ENCODE assay signal across 2 cellular contexts in the genomic region with DNA sequence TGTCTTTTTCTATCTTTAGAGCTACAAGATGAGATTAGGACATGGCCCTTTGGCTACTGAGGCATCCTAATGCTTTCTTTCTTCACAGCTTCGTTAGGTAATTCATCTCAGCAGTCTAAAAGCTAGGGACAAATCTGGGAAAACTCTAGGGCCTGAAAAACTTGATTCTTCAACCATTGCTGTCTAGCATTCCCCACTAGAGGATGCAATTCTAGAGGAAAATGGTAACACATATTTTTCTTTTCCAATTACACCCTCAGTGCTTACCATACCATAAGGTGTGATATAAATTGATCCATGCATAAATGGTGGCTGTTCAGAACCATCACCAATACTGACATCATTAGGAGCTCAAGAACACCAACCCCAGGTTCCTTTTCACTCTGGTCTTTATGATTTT.
TF ChIP-seq lines count a peak whose summit lies in the region.

No MANE protein-coding gene starts in this region.

TF ChIP-seq in WTC11, 78 proteins besides CTCF, POLR2A, EP300 and RAD21:
- no peak for TF ChIP-seq PRRX2 (CRISPR knock-in tag; IDR thresholded peaks at IDR 0.05)
- TF ChIP-seq TP53 (CRISPR knock-in tag; IDR thresholded peaks at IDR 0.05), result no peak
- TF ChIP-seq ZNF317 (CRISPR knock-in tag; IDR thresholded peaks at IDR 0.05; ENCODE audit: borderline replicate concordance, low read depth), result no peak
- TF ChIP-seq, protein P1, sequence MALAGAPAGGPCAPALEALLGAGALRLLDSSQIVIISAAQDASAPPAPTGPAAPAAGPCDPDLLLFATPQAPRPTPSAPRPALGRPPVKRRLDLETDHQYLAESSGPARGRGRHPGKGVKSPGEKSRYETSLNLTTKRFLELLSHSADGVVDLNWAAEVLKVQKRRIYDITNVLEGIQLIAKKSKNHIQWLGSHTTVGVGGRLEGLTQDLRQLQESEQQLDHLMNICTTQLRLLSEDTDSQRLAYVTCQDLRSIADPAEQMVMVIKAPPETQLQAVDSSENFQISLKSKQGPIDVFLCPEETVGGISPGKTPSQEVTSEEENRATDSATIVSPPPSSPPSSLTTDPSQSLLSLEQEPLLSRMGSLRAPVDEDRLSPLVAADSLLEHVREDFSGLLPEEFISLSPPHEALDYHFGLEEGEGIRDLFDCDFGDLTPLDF (CRISPR knock-in tag; IDR thresholded peaks at IDR 0.05), result no peak
- TF ChIP-seq, protein P2, sequence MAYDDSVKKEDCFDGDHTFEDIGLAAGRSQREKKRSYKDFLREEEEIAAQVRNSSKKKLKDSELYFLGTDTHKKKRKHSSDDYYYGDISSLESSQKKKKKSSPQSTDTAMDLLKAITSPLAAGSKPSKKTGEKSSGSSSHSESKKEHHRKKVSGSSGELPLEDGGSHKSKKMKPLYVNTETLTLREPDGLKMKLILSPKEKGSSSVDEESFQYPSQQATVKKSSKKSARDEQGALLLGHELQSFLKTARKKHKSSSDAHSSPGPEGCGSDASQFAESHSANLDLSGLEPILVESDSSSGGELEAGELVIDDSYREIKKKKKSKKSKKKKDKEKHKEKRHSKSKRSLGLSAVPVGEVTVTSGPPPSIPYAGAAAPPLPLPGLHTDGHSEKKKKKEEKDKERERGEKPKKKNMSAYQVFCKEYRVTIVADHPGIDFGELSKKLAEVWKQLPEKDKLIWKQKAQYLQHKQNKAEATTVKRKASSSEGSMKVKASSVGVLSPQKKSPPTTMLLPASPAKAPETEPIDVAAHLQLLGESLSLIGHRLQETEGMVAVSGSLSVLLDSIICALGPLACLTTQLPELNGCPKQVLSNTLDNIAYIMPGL (CRISPR knock-in tag; IDR thresholded peaks at IDR 0.05), result no peak
- TF ChIP-seq NR3C1 (CRISPR knock-in tag; conservative IDR thresholded peaks at IDR 0.05; ENCODE audit: low read depth), result no peak
- TF ChIP-seq CREM (CRISPR knock-in tag; IDR thresholded peaks at IDR 0.05), result no peak
- no peak for TF ChIP-seq KAT7 (CRISPR knock-in tag; IDR thresholded peaks at IDR 0.05; ENCODE audit: borderline replicate concordance)
- TF ChIP-seq, protein P3, sequence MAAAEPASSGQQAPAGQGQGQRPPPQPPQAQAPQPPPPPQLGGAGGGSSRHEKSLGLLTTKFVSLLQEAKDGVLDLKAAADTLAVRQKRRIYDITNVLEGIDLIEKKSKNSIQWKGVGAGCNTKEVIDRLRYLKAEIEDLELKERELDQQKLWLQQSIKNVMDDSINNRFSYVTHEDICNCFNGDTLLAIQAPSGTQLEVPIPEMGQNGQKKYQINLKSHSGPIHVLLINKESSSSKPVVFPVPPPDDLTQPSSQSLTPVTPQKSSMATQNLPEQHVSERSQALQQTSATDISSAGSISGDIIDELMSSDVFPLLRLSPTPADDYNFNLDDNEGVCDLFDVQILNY (CRISPR knock-in tag; IDR thresholded peaks at IDR 0.05), result no peak
- TF ChIP-seq, protein P4, sequence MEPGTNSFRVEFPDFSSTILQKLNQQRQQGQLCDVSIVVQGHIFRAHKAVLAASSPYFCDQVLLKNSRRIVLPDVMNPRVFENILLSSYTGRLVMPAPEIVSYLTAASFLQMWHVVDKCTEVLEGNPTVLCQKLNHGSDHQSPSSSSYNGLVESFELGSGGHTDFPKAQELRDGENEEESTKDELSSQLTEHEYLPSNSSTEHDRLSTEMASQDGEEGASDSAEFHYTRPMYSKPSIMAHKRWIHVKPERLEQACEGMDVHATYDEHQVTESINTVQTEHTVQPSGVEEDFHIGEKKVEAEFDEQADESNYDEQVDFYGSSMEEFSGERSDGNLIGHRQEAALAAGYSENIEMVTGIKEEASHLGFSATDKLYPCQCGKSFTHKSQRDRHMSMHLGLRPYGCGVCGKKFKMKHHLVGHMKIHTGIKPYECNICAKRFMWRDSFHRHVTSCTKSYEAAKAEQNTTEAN (CRISPR knock-in tag; IDR thresholded peaks at IDR 0.05), result no peak
- no peak for TF ChIP-seq CREB1 (CRISPR knock-in tag; IDR thresholded peaks at IDR 0.05)

TF ChIP-seq in SK-N-SH, 30 proteins besides CTCF, POLR2A, EP300 and RAD21:
- no peak for TF ChIP-seq CHD2 (IDR thresholded peaks at IDR 0.05; ENCODE audit: low read length, partially characterized antibody)
- TF ChIP-seq, protein P5, sequence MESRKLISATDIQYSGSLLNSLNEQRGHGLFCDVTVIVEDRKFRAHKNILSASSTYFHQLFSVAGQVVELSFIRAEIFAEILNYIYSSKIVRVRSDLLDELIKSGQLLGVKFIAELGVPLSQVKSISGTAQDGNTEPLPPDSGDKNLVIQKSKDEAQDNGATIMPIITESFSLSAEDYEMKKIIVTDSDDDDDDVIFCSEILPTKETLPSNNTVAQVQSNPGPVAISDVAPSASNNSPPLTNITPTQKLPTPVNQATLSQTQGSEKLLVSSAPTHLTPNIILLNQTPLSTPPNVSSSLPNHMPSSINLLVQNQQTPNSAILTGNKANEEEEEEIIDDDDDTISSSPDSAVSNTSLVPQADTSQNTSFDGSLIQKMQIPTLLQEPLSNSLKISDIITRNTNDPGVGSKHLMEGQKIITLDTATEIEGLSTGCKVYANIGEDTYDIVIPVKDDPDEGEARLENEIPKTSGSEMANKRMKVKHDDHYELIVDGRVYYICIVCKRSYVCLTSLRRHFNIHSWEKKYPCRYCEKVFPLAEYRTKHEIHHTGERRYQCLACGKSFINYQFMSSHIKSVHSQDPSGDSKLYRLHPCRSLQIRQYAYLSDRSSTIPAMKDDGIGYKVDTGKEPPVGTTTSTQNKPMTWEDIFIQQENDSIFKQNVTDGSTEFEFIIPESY (IDR thresholded peaks at IDR 0.05; ENCODE audit: borderline replicate concordance, low read depth), result no peak
- TF ChIP-seq NFIC (IDR thresholded peaks at IDR 0.05; ENCODE audit: borderline replicate concordance), result no peak
- no peak for TF ChIP-seq FOSL2 (IDR thresholded peaks at IDR 0.05; ENCODE audit: borderline replicate concordance, low read depth)
- TF ChIP-seq, protein P6, sequence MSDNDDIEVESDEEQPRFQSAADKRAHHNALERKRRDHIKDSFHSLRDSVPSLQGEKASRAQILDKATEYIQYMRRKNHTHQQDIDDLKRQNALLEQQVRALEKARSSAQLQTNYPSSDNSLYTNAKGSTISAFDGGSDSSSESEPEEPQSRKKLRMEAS (IDR thresholded peaks at IDR 0.05; ENCODE audit: low read depth), result no peak
- TF ChIP-seq RFX5 (IDR thresholded peaks at IDR 0.05; ENCODE audit: low read length), result no peak
- TF ChIP-seq YY1 (IDR thresholded peaks at IDR 0.05; ENCODE audit: low read depth), result no peak
TF ChIP-seq in SK-N-SH: peak in this region for 0.
